ENCODE assay signal across 1 cellular context in genomic region chr14:99655521-99655920, GRCh38.
TF ChIP-seq lines count a peak whose summit lies in the region.

No MANE protein-coding gene starts in this region.

TF ChIP-seq in HepG2, 621 proteins besides CTCF, POLR2A, EP300 and RAD21:
- TF ChIP-seq, protein P1, sequence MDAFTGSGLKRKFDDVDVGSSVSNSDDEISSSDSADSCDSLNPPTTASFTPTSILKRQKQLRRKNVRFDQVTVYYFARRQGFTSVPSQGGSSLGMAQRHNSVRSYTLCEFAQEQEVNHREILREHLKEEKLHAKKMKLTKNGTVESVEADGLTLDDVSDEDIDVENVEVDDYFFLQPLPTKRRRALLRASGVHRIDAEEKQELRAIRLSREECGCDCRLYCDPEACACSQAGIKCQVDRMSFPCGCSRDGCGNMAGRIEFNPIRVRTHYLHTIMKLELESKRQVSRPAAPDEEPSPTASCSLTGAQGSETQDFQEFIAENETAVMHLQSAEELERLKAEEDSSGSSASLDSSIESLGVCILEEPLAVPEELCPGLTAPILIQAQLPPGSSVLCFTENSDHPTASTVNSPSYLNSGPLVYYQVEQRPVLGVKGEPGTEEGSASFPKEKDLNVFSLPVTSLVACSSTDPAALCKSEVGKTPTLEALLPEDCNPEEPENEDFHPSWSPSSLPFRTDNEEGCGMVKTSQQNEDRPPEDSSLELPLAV (CRISPR knock-in tag; conservative IDR thresholded peaks at IDR 0.05; ENCODE audit: low read depth), result no peak
- TF ChIP-seq NRL (CRISPR knock-in tag; IDR thresholded peaks at IDR 0.05; ENCODE audit: borderline replicate concordance), result no peak
- no peak for TF ChIP-seq ZSCAN31 (CRISPR knock-in tag; IDR thresholded peaks at IDR 0.05; ENCODE audit: low read depth)
- TF ChIP-seq KAT7 (CRISPR knock-in tag; IDR thresholded peaks at IDR 0.05; ENCODE audit: borderline replicate concordance), result no peak
- no peak for TF ChIP-seq FLYWCH1 (CRISPR knock-in tag; IDR thresholded peaks at IDR 0.05)
- TF ChIP-seq RCOR2 (CRISPR knock-in tag; IDR thresholded peaks at IDR 0.05), result no peak
- TF ChIP-seq, protein P2, sequence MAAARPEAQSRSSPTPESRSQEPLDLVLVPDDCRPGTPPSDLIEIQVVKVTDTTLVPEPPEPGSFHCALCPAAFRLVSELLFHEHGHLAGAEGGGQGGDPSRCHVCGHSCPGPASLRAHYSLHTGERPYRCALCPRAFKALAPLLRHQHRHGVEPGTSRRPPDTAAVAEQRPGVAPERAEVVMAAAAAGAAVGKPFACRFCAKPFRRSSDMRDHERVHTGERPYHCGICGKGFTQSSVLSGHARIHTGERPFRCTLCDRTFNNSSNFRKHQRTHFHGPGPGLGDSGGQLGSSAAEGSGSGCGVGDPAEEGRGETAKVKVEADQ (CRISPR knock-in tag; IDR thresholded peaks at IDR 0.05; ENCODE audit: borderline replicate concordance), result no peak
